ENCODE assay signal across 1 cellular context in genomic region chr10:110522365-110522988, GRCh38.
TF ChIP-seq lines count a peak whose summit lies in the region.

No MANE protein-coding gene starts in this region.

TF ChIP-seq in HepG2, 621 proteins besides CTCF, POLR2A, EP300 and RAD21 (continued from another document and continues in another):
- TF ChIP-seq PAWR (CRISPR knock-in tag; IDR thresholded peaks at IDR 0.05; ENCODE audit: borderline replicate concordance) (no peak), DMAP1 (CRISPR knock-in tag; IDR thresholded peaks at IDR 0.05) (no peak), ZBTB40 (IDR thresholded peaks at IDR 0.05) (no peak), ZBTB40 (CRISPR knock-in tag; IDR thresholded peaks at IDR 0.05) (no peak), ZNF598 (CRISPR knock-in tag; IDR thresholded peaks at IDR 0.05; ENCODE audit: borderline replicate concordance) (no peak), SMARCE1 (IDR thresholded peaks at IDR 0.05; ENCODE audit: borderline replicate concordance) (no peak), ZNF749 (CRISPR knock-in tag; IDR thresholded peaks at IDR 0.05; ENCODE audit: borderline replicate concordance) (no peak), JARID2 (CRISPR knock-in tag; IDR thresholded peaks at IDR 0.05; ENCODE audit: insufficient replicate concordance) (no peak), SUZ12 (IDR thresholded peaks at IDR 0.05; ENCODE audit: low read depth, low read length) (no peak), TGIF2 (CRISPR knock-in tag; IDR thresholded peaks at IDR 0.05) (no peak), KLF12 (CRISPR knock-in tag; IDR thresholded peaks at IDR 0.05; ENCODE audit: borderline replicate concordance) (no peak), ZNF83 (CRISPR knock-in tag; IDR thresholded peaks at IDR 0.05; ENCODE audit: borderline replicate concordance) (no peak), YEATS4 (CRISPR knock-in tag; IDR thresholded peaks at IDR 0.05; ENCODE audit: borderline replicate concordance) (no peak), RNF219 (CRISPR knock-in tag; IDR thresholded peaks at IDR 0.05) (no peak), ZBED4 (CRISPR knock-in tag; IDR thresholded peaks at IDR 0.05; ENCODE audit: borderline replicate concordance) (no peak), PAXIP1 (CRISPR knock-in tag; conservative IDR thresholded peaks at IDR 0.05) (0 out of 2 replicates have a peak, but pooled peaks have one; percentile 17), ZNF576 (CRISPR knock-in tag; IDR thresholded peaks at IDR 0.05) (no peak), ZNF567 (CRISPR knock-in tag; IDR thresholded peaks at IDR 0.05; ENCODE audit: borderline replicate concordance) (no peak), TCF7 (IDR thresholded peaks at IDR 0.05; ENCODE audit: low read depth) (no peak), KDM2A (CRISPR knock-in tag; IDR thresholded peaks at IDR 0.05; ENCODE audit: borderline replicate concordance, low read depth) (no peak), ZNF691 (CRISPR knock-in tag; IDR thresholded peaks at IDR 0.05; ENCODE audit: borderline replicate concordance, low read depth) (peak; percentile 100), ZNF777 (CRISPR knock-in tag; IDR thresholded peaks at IDR 0.05) (no peak), POLR2AphosphoS2 (IDR thresholded peaks at IDR 0.05; ENCODE audit: low read depth, low read length) (no peak), RFX1 (IDR thresholded peaks at IDR 0.05) (no peak), SRSF1 (optimal IDR thresholded peaks at IDR 0.05; ENCODE audit: low read depth, low read length) (no peak), SOX13 (IDR thresholded peaks at IDR 0.05) (no peak), SOX13 (CRISPR knock-in tag; conservative IDR thresholded peaks at IDR 0.05 in 1 of 2, IDR thresholded peaks at IDR 0.05 in 1 of 2) (peak in 1 of 2 experiments; percentile 19; a peak in 1 of 4 replicates), SAP130 (CRISPR knock-in tag; IDR thresholded peaks at IDR 0.05; ENCODE audit: low read depth) (peak; percentile 15; the same call in 1 of the 2 replicates), ATF3 (CRISPR knock-in tag; IDR thresholded peaks at IDR 0.05) (no peak), ELF3 (CRISPR knock-in tag; IDR thresholded peaks at IDR 0.05) (no peak), ZNF33B (CRISPR knock-in tag; IDR thresholded peaks at IDR 0.05) (no peak), ARID5B (CRISPR knock-in tag; IDR thresholded peaks at IDR 0.05) (peak; percentile 36; the same call in 1 of the 2 replicates)
